ENCODE assay signal across 8 cellular contexts in the genomic region with DNA sequence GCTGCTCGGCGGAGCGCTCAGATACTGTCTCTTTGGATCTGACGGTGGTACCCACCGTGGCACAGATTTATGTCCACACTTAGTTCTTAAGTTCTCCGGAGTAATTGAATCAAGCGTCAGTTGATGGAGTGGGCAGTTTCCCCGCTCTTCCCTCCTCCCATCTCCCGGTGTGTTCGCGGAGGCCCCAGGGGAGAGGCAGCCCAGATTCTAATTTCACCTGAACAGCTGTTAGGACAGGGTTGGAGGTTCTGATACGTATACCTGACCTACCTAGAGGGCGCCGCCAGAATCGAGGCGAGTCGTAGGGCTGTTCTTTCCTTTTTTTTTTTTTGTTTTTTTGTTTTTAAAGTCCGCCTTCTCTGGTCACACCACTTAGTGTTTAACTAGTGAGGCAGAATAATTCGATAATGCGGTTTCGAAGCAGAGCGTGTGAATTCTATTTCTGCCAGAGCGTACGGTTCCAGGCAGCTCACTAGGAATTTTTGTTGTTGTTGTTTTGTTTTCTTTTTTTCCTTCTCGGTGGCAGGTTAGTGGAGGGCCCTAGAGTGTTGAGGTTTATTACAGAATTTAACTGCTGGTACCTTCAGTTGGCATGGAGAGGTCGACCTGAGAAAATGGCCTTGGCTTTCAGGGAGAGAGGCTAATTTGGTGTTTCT. TPM values are rescaled to one million over a fixed set of nuclear protein-coding genes. Genes with fewer than 3 reads are reported as not detected.
A peak's percentile ranks its signal among the peaks of the same experiment; 100 is the strongest.
DNase-seq lines count a peak whose midpoint lies in the region; ATAC-seq and TF ChIP-seq lines count a peak whose summit lies in the region.

No MANE protein-coding gene starts in this region.

- no peak for TF ChIP-seq CTCF in esophagus squamous epithelium (IDR thresholded peaks at IDR 0.05)
- TF ChIP-seq CTCF in ovary (IDR thresholded peaks at IDR 0.05), result no peak

- H3K4me3 ChIP-seq in CD4-positive, alpha-beta memory T cell (ENCODE audit: low read length in 2 of 2), result peak overlapping the region in 1 of 2 donors; percentile 37
- H3K4me3 ChIP-seq in NT2/D1 (ENCODE audit: insufficient read length, low read depth), result peak overlapping the region; percentile 53
- peak overlapping the region; percentile 46 to 70 (median 58) for H3K4me3 ChIP-seq in esophagus squamous epithelium
- peak overlapping the region; percentile 43 for H3K4me3 ChIP-seq in ovary

- peak overlapping the region; percentile 66 for H3K9ac ChIP-seq in NT2/D1 (ENCODE audit: insufficient read length, low read depth)

- peak overlapping the region; percentile 82 to 96 (median 86) for H3K4me3 Mint-ChIP-seq in CD4-positive, alpha-beta memory T cell

- DNase-seq in CD4-positive, alpha-beta memory T cell, result no peak
- DNase-seq in NT2/D1 (ENCODE audit: low read depth, low spot score) (no peak), esophagus squamous epithelium (lab: John Stamatoyannopoulos, UW) (no peak), ovary (no peak), NCI-H128 (lab: John Stamatoyannopoulos, UW; ENCODE audit: unreplicated experiment) (no peak), activated gamma-delta T cell (lab: John Stamatoyannopoulos, UW) (no peak), GM19240 (ENCODE audit: insufficient read length, low spot score) (no peak)

- H3K27me3 ChIP-seq in CD4-positive, alpha-beta memory T cell (ENCODE audit: insufficient read depth, low read length), result peaks cover 27% of the 10 kb centered on the region
- H3K27me3 ChIP-seq in NT2/D1 (ENCODE audit: insufficient read depth, insufficient read length) (peaks cover 60% of the 10 kb centered on the region), esophagus squamous epithelium (peaks cover 0 to 66% (median 0%) of the 10 kb centered on the region in 4 donors), ovary (no peaks in the 10 kb centered on the region)

- H3K36me3 ChIP-seq in CD4-positive, alpha-beta memory T cell (ENCODE audit: insufficient read depth, low read length), result no peaks in the 10 kb centered on the region
- H3K36me3 ChIP-seq in NT2/D1 (ENCODE audit: insufficient read depth, insufficient read length, low read length) (no peaks in the 10 kb centered on the region), esophagus squamous epithelium (no peaks in the 10 kb centered on the region), ovary (no peaks in the 10 kb centered on the region)

- POLR2A ChIA-PET in CD4-positive, alpha-beta memory T cell (lab: Charles Lee; ENCODE audit: partially characterized antibody), result interaction anchor here (1.4 kb wide), 1 partner anchor 43 kb away, joined by 3 read pairs; no protein-coding TSS in a partner anchor

- ATAC-seq in GM21423 (IDR thresholded peaks at IDR 0.05; ENCODE audit: unreplicated experiment), result peak; percentile 16

- H3K27ac Mint-ChIP-seq in CD4-positive, alpha-beta memory T cell, result peak overlapping the region in 1 of 7 donors; percentile 71

- TF ChIP-seq EP300 in ovary (IDR thresholded peaks at IDR 0.05), result no peak

- no peak for TF ChIP-seq POLR2A in esophagus squamous epithelium (IDR thresholded peaks at IDR 0.05)
- no peak for TF ChIP-seq POLR2A in ovary (IDR thresholded peaks at IDR 0.05)

- peaks cover 19% of the 10 kb centered on the region for H3K4me1 ChIP-seq in CD4-positive, alpha-beta memory T cell (ENCODE audit: insufficient read depth, low read length)
- H3K4me1 ChIP-seq in NT2/D1 (ENCODE audit: insufficient read depth, insufficient read length) (no peaks in the 10 kb centered on the region), esophagus squamous epithelium (peaks cover 3 to 25% (median 4%) of the 10 kb centered on the region in 3 donors), ovary (ENCODE audit: insufficient read depth) (peaks cover 1% of the 10 kb centered on the region)

- H3K9me3 ChIP-seq in CD4-positive, alpha-beta memory T cell (ENCODE audit: control insufficient read depth in 1 of 2, low read length in 2 of 2), result no peaks in the 10 kb centered on the region
- H3K9me3 ChIP-seq in NT2/D1 (ENCODE audit: insufficient read depth, low read length) (no peaks in the 10 kb centered on the region), esophagus squamous epithelium (peaks cover 0 to 1% (median 0%) of the 10 kb centered on the region in 3 donors), ovary (no peaks in the 10 kb centered on the region)

- CTCF ChIA-PET in CD4-positive, alpha-beta memory T cell (lab: Charles Lee; ENCODE audit: partially characterized antibody), result interaction anchor here (1.4 to 4.3 kb wide), 6 partner anchors 10 to 231 kb away, joined by 3 to 39 read pairs (median 6); no protein-coding TSS in a partner anchor

- peaks cover 5% of the 10 kb centered on the region in 2 donors for H3K36me3 Mint-ChIP-seq in CD4-positive, alpha-beta memory T cell

- peaks cover 55 to 57% of the 10 kb centered on the region in 2 donors for H3K27me3 Mint-ChIP-seq in CD4-positive, alpha-beta memory T cell

- WGBS in esophagus squamous epithelium, 2 donors, result 4 to 8% methylated on average over 21 to 24 of the region's 26 CpGs
- 3 to 5% (median 4%) methylated on average over 26 of the region's 26 CpGs for WGBS in ovary, 3 donors

- H3K27ac ChIP-seq in CD4-positive, alpha-beta memory T cell (ENCODE audit: low read depth, low read length), result no peak overlapping the region
- H3K27ac ChIP-seq in esophagus squamous epithelium (peak overlapping the region in 3 of 4 donors; percentile 1 to 71 (median 54)), ovary (no peak overlapping the region)

- intact Hi-C loops in CD4-positive, alpha-beta memory T cell (cut with micrococcal nuclease), result no loop called here
- intact Hi-C loops in esophagus squamous epithelium (cut with DNase I) (no loop called here), ovary (cut with DNase I) (no loop called here)

- H3K4me1 Mint-ChIP-seq in CD4-positive, alpha-beta memory T cell, result peaks cover 12 to 25% (median 19%) of the 10 kb centered on the region in 4 donors

- H3K9me3 Mint-ChIP-seq in CD4-positive, alpha-beta memory T cell, result peaks cover 0 to 19% (median 10%) of the 10 kb centered on the region in 8 donors

RNA-seq across cellular contexts. Expression of gene GNS, which starts 22.3 kb away (rescaled TPM):
- total RNA-seq in CD4-positive, alpha-beta memory T cell, result 10 to 100 TPM; 34.2 to 35.0 TPM
- polyA plus RNA-seq in CD4-positive, alpha-beta memory T cell, result 10 to 100 TPM; 36.8 to 77.0 TPM
- total RNA-seq in esophagus squamous epithelium, result 10 to 100 TPM; 18.9 to 55.5 (median 35.5) TPM
- total RNA-seq in ovary, result 100 to 1,000 TPM in 5 of 7 donors, 10 to 100 TPM in 2; 81.2 to 165 (median 101) TPM
- polyA plus RNA-seq in ovary, result 100 to 1,000 TPM in 1 of 2 donors, 10 to 100 TPM in 1; 63.9 to 278 TPM

RNA-seq across cellular contexts. Expression of gene TBC1D30, which starts 42.9 kb away (rescaled TPM):
- total RNA-seq in CD4-positive, alpha-beta memory T cell, result under 1 TPM; 0.55 to 0.73 TPM
- polyA plus RNA-seq in CD4-positive, alpha-beta memory T cell, result not detected
- total RNA-seq in esophagus squamous epithelium (1 to 10 TPM; 1.8 to 8.0 (median 3.5) TPM), ovary (1 to 10 TPM; 1.6 to 5.2 (median 2.7) TPM)
- 1 to 10 TPM; 1.1 to 2.6 TPM for polyA plus RNA-seq in ovary

Comparison
In these comparisons a context has a peak if more than half of its experiments do, and no peak if none do; other contexts are left out.
1. H3K27ac ChIP-seq: peak in esophagus squamous epithelium (3 of 4); none in CD4-positive, alpha-beta memory T cell (single experiment) and ovary (0 of 2).